ENCODE assay signal across 7 cellular contexts in the genomic region with DNA sequence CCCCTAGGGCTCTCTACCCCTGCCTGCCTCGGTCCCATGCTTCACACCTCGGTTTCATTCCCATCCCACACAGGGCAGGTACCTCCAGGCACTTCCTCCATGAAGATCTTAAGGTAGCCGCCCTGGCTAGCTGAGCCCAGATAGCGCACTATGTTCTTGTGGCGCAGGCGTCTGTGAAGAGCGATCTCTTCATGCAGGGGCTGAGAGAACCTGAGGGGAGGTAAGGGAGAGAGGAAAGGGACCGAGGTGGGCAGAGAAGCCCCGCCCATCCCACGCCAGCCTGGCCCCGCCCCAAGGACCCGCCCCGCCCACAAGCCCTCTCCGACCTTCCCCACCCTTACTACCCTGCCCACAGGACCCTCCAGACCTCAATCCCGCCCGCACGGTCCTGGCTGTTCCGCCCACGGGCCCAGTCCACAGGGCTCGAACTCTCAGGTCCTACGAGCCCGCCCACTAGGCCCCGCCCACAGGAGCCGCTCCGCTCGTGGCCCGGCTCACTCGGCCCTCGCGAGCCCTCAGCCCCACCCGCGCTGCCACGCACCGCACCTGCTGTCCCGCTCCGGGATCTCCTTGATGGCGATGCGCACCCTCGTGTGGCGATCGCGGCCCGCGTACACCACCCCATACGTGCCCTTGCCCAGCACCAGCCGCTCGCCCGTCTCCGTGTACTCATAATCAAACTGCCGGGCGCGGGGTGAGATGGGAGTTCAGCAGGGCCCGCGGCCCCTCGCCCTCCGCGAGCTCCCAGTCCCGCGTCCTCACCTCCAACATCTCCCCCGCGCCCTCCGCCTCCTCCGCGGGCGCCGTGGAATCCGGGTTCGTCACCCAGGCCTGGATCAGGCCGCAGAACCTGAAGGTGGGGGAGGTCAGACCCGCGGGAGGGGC. TPM values are rescaled to one million over a fixed set of nuclear protein-coding genes. Genes with fewer than 3 reads are reported as not detected.
DNase-seq lines count a peak whose midpoint lies in the region; ATAC-seq and TF ChIP-seq lines count a peak whose summit lies in the region.
"Had no signal": no experiment of that assay in that cellular context is flagged by ENCODE, and none has a peak within 500 bp of the region (broad histone marks: within the 10 kb centered on the region; RNA-seq: fewer than 3 reads in every experiment).

No MANE protein-coding gene starts in this region.

- H3K4me1 ChIP-seq in tibial artery: peaks cover 0 to 27% (median 20%) of the 10 kb centered on the region in 4 donors

- intact Hi-C loops in tibial artery (cut with DNase I; ENCODE audit: low total_unique reads): no loop called here

- H3K27ac Mint-ChIP-seq in endothelial cell (ENCODE audit: unreplicated experiment): no peak overlapping the region

- no peak overlapping the region for H3K4me3 ChIP-seq in tibial artery

- H3K9me3 ChIP-seq in tibial artery: no peaks in the 10 kb centered on the region

- peaks cover 23% of the 10 kb centered on the region for H3K27me3 Mint-ChIP-seq in endothelial cell (ENCODE audit: unreplicated experiment)

- no peaks in the 10 kb centered on the region for H3K9me3 Mint-ChIP-seq in endothelial cell (ENCODE audit: unreplicated experiment)

- peaks cover 30% of the 10 kb centered on the region for H3K36me3 Mint-ChIP-seq in endothelial cell (ENCODE audit: low read depth, unreplicated experiment)

- peak overlapping the region; percentile 87 for H3K4me3 Mint-ChIP-seq in endothelial cell (ENCODE audit: unreplicated experiment)

- peaks cover 18% of the 10 kb centered on the region for H3K4me1 Mint-ChIP-seq in endothelial cell (ENCODE audit: unreplicated experiment)

- ATAC-seq in HG03135 (IDR thresholded peaks at IDR 0.05; ENCODE audit: unreplicated experiment): no peak
- ATAC-seq in HG03280 (IDR thresholded peaks at IDR 0.05; ENCODE audit: unreplicated experiment): no peak

- TF ChIP-seq CTCF in endothelial cell (IDR thresholded peaks at IDR 0.05; ENCODE audit: unreplicated experiment) (no peak), tibial artery (IDR thresholded peaks at IDR 0.05) (no peak)

- DNase-seq in T-helper 22 cell (ENCODE audit: low read depth) (peak; percentile 51), endothelial cell (ENCODE audit: low spot score) (no peak), tibial artery (no peak)
- peak; percentile 34 for DNase-seq in stimulated activated CD8-positive, alpha-beta memory T cell treated with anti-CD3 and anti-CD28 coated beads, Interleukin-15, amount 100 ng/mL, for 1 hour (ENCODE audit: low read depth)
- DNase-seq: OCI-M1 had no signal

- H3K27ac ChIP-seq in tibial artery: no peak overlapping the region

- H3K36me3 ChIP-seq in tibial artery: peaks cover 72 to 96% (median 87%) of the 10 kb centered on the region in 3 donors

- no peaks in the 10 kb centered on the region for H3K27me3 ChIP-seq in tibial artery

RNA-seq across cellular contexts. Expression of a gene that starts 6.4 kb away (rescaled TPM):
- total RNA-seq in endothelial cell (ENCODE audit: unreplicated experiment): 35.7 TPM

RNA-seq across cellular contexts. Expression of a gene that starts 14.2 kb away (rescaled TPM):
- 132 TPM for total RNA-seq in endothelial cell (ENCODE audit: unreplicated experiment)

RNA-seq across cellular contexts. Expression of a gene that starts 18.6 kb away (rescaled TPM):
- 1.3 TPM for total RNA-seq in endothelial cell (ENCODE audit: unreplicated experiment)

RNA-seq across cellular contexts. Expression of a gene that starts 22.7 kb away (rescaled TPM):
- total RNA-seq in endothelial cell (ENCODE audit: unreplicated experiment): 0.72 TPM

RNA-seq across cellular contexts. Expression of a gene that starts 32.0 kb away (rescaled TPM):
- 2.4 TPM for total RNA-seq in endothelial cell (ENCODE audit: unreplicated experiment)

Comparison
In these comparisons a context has a peak if more than half of its experiments do, and no peak if none do; other contexts are left out.
1. DNase-seq: peak in T-helper 22 cell (single experiment) and stimulated activated CD8-positive, alpha-beta memory T cell treated with anti-CD3 and anti-CD28 coated beads, Interleukin-15, amount 100 ng/mL, for 1 hour (single experiment); none in endothelial cell (single experiment) and tibial artery (0 of 2).